ENCODE assay signal across 10 cellular contexts in the genomic region with DNA sequence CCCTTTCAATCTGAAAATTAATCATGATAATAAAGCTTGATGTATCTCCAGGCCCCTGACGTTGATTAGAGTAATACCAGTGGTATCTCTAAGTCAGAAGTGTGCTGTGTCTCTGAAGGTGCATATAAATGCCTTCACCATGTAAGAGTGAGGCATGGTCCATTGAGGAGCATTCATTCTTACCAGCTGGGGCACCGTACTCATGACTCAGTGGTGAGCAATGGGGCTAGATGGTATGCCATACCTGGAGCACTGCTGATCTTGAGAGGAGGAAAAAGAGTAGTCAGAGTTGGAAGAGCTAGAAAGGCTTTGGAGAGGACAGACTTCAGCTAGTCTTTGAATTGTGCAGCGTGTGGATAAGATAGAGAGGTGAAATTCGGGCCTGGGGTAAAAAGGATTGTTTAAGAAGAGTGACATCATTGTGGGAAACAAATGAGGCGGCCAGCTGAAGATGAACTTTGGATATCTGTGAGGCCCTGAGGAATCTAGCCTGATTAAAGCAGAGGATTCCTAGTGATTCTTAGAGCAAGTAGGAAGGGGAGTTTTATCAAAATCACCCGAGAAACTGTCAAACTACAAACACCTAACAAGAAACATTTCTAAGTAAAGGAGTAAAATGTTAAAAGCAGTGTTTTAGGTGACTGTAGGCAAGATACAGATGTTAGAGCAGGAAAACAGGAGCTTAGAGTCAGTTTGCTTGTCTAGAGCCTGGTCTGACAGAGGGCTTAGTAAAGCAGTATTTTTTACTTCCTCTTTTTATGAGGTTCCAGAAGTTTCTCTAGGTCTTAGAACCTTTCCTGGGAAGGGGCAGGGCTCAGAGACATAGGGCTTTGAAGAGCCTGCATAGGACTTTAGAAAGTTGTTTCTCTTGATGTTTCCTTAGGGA. TPM values are rescaled to one million over a fixed set of nuclear protein-coding genes. Genes with fewer than 3 reads are reported as not detected.
DNase-seq lines count a peak whose midpoint lies in the region; ATAC-seq, FAIRE-seq and TF ChIP-seq lines count a peak whose summit lies in the region.
"Had no signal": no experiment of that assay in that cellular context is flagged by ENCODE, and none has a peak within 500 bp of the region (broad histone marks: within the 10 kb centered on the region; RNA-seq: fewer than 3 reads in every experiment).

No MANE protein-coding gene starts in this region.

- CTCF ChIA-PET in RWPE1 (lab: Yijun Ruan, JAX) = interaction anchor here (0.5 to 1.3 kb wide), 6 partner anchors 24 to 169 kb away, joined by 3 to 4 read pairs (median 4); no protein-coding TSS in a partner anchor

- no peak overlapping the region for H3K9ac ChIP-seq in kidney (ENCODE audit: low read length in 2 of 2)

- POLR2A ChIA-PET in RWPE1 (lab: Yijun Ruan, JAX; ENCODE audit: low non-redundant PET) = no interaction called here

- DNase-seq in RWPE1 (ENCODE audit: low spot score) (peak; percentile 82), kidney (no peak), lower leg skin (ENCODE audit: low spot score in 2 of 2) (no peak), NK-92 (lab: John Stamatoyannopoulos, UW; ENCODE audit: unreplicated experiment) (no peak), middle frontal gyrus (ENCODE audit: extremely low spot score, low spot score) (no peak), H7 (no peak)

- TF ChIP-seq POLR2A in lower leg skin (IDR thresholded peaks at IDR 0.05) = no peak

- H3K9me3 ChIP-seq in kidney (ENCODE audit: control insufficient read depth in 1 of 2, low read length in 2 of 2) = no peaks in the 10 kb centered on the region
- H3K9me3 ChIP-seq: gastroesophageal sphincter had no signal

- 72 to 73% methylated on average over 6 of the region's 6 CpGs for WGBS in lower leg skin, 2 donors

- TF ChIP-seq CTCF in RWPE1 (conservative IDR thresholded peaks at IDR 0.05; ENCODE audit: low read depth) (no peak), kidney (IDR thresholded peaks at IDR 0.05; ENCODE audit: borderline replicate concordance, extremely low read depth, insufficient read depth) (no peak), lower leg skin (IDR thresholded peaks at IDR 0.05) (no peak)

- H3K27ac ChIP-seq in ACC112 (ENCODE audit: low read depth, low read length) (peak overlapping the region; percentile 47), RWPE1 (no peak overlapping the region), kidney (ENCODE audit: low read depth in 2 of 2, low read length in 2 of 2) (peak overlapping the region; percentile 57 to 59)

- intact Hi-C loops in kidney (cut with DNase I) = no loop called here
- intact Hi-C loops in lower leg skin (cut with DNase I; ENCODE audit: low total_unique reads) = no loop called here

- peaks cover 90% of the 10 kb centered on the region for H3K79me2 ChIP-seq in ACC112 (ENCODE audit: control insufficient read depth, insufficient read depth, low read length, unreplicated experiment)

- H3K36me3 ChIP-seq in ACC112 (ENCODE audit: insufficient read depth, low read length) = no peaks in the 10 kb centered on the region
- H3K36me3 ChIP-seq in kidney (ENCODE audit: control insufficient read depth in 1 of 2, insufficient read depth in 2 of 2, low read length in 2 of 2) = no peaks in the 10 kb centered on the region
- H3K36me3 ChIP-seq in H7 (replicated peaks; ENCODE audit: control insufficient read depth, insufficient read depth, low read length) = no peaks in the 10 kb centered on the region
- H3K36me3 ChIP-seq: gastroesophageal sphincter had no signal

- peaks cover 71% of the 10 kb centered on the region for H3K4me1 ChIP-seq in ACC112 (ENCODE audit: control insufficient read depth, insufficient read depth, low read length, unreplicated experiment)
- H3K4me1 ChIP-seq in kidney (ENCODE audit: control insufficient read depth in 1 of 2, insufficient read depth in 1 of 2, low read depth in 1 of 2, low read length in 2 of 2) = peaks cover 15 to 24% of the 10 kb centered on the region in 2 donors

- ATAC-seq in GM21723 (IDR thresholded peaks at IDR 0.05; ENCODE audit: unreplicated experiment) = peak; percentile 51
- ATAC-seq: gastroesophageal sphincter had no signal

- H3K4me3 ChIP-seq in ACC112 (ENCODE audit: low read depth, low read length) (peak overlapping the region; percentile 1; the same call in 1 of the 2 replicates), kidney (ENCODE audit: low read length in 2 of 2) (peak overlapping the region in 1 of 2 donors; percentile 22), lower leg skin (ENCODE audit: low read depth, poor library complexity, severe bottlenecking) (no peak overlapping the region), H7 (ENCODE audit: insufficient read depth, low read depth, low read length) (no peak overlapping the region)
- H3K4me3 ChIP-seq: gastroesophageal sphincter, SK-N-MC had no signal

- no peaks in the 10 kb centered on the region for H3K27me3 ChIP-seq in ACC112 (ENCODE audit: insufficient read depth, low read length)
- H3K27me3 ChIP-seq in H7 (ENCODE audit: control insufficient read depth, insufficient read depth, low read length) = no peaks in the 10 kb centered on the region
- H3K27me3 ChIP-seq: gastroesophageal sphincter had no signal

- no peak overlapping the region for H2AFZ ChIP-seq in ACC112 (ENCODE audit: low read length, unreplicated experiment)

- no peak for FAIRE-seq in kidney (lab: Jason Lieb, UNC)

RNA-seq across cellular contexts. Expression of gene TMOD3, which starts 13.6 kb away (rescaled TPM):
- 49.0 TPM for total RNA-seq in kidney
- 8.9 TPM for polyA plus RNA-seq in kidney (ENCODE audit: insufficient read depth, low read depth, low replicate concordance)
- 10 to 100 TPM; 35.4 to 47.2 (median 38.6) TPM for total RNA-seq in lower leg skin
- total RNA-seq in H7 (2014; rRNA removed; shearing (Covaris generic)) = 28.4 and 35.6 TPM in 2 replicates
